ENCODE assay signal across 8 cellular contexts in genomic region chr9:6024035-6024554, GRCh38. TPM values are rescaled to one million over a fixed set of nuclear protein-coding genes. Genes with fewer than 3 reads are reported as not detected.
DNase-seq lines count a peak whose midpoint lies in the region; ATAC-seq and TF ChIP-seq lines count a peak whose summit lies in the region.

No MANE protein-coding gene starts in this region.

- TF ChIP-seq POLR2A in gastroesophageal sphincter (IDR thresholded peaks at IDR 0.05) (no peak), stomach (IDR thresholded peaks at IDR 0.05) (no peak)

- no peaks in the 10 kb centered on the region for H3K36me3 Mint-ChIP-seq in CD14-positive monocyte

- H3K4me3 ChIP-seq in GM12875 (ENCODE audit: low read depth, low read length): no peak overlapping the region
- no peak overlapping the region for H3K4me3 ChIP-seq in gastroesophageal sphincter
- H3K4me3 ChIP-seq in stomach: no peak overlapping the region

- peaks cover 6% of the 10 kb centered on the region for H3K27me3 ChIP-seq in gastroesophageal sphincter
- no peaks in the 10 kb centered on the region for H3K27me3 ChIP-seq in stomach

- H3K27ac ChIP-seq in gastroesophageal sphincter: no peak overlapping the region
- H3K27ac ChIP-seq in stomach: no peak overlapping the region

- WGBS in gastroesophageal sphincter (ENCODE audit: low coverage in 1 of 2), 2 donors: 41 to 43% methylated on average over 4 of the region's 4 CpGs
- WGBS in stomach, 5 donors: 28 to 40% (median 30%) methylated on average over 4 of the region's 4 CpGs

- intact Hi-C loops in CD14-positive monocyte (cut with micrococcal nuclease): no loop called here
- intact Hi-C loops in stomach (cut with DNase I; ENCODE audit: low total_unique reads): no loop called here

- no peaks in the 10 kb centered on the region for H3K9me3 ChIP-seq in gastroesophageal sphincter
- no peaks in the 10 kb centered on the region for H3K9me3 ChIP-seq in stomach

- H3K4me1 ChIP-seq in gastroesophageal sphincter (no peaks in the 10 kb centered on the region), stomach (no peaks in the 10 kb centered on the region)

- H3K36me3 ChIP-seq in gastroesophageal sphincter (no peaks in the 10 kb centered on the region), stomach (no peaks in the 10 kb centered on the region)

- peaks cover 0 to 11% (median 5%) of the 10 kb centered on the region in 3 donors for H3K27me3 Mint-ChIP-seq in CD14-positive monocyte (ENCODE audit: low read depth in 3 of 3)

- TF ChIP-seq CTCF in CD14-positive monocyte (IDR thresholded peaks at IDR 0.05) (peak; percentile 77), GM12875 (IDR thresholded peaks at IDR 0.05; ENCODE audit: borderline replicate concordance, insufficient read depth, low read depth, low read length) (peak; percentile 57), gastroesophageal sphincter (IDR thresholded peaks at IDR 0.05) (peak; percentile 20 to 39 (median 34)), stomach (IDR thresholded peaks at IDR 0.05) (peak in 5 of 7 experiments; percentile 25 to 64 (median 46))

- peaks cover 5% of the 10 kb centered on the region for H3K4me1 Mint-ChIP-seq in CD14-positive monocyte

- no peak for DNase-seq in CD14-positive monocyte (ENCODE audit: low spot score)
- DNase-seq in T-helper 2 cell: peak in 3 of 5 experiments; percentile 10 to 54 (median 16)
- no peak for DNase-seq in stomach
- no peak for DNase-seq in AG08395 (ENCODE audit: low spot score)
- DNase-seq in ureter (ENCODE audit: low spot score): no peak

- peak; percentile 85 for ATAC-seq in HG03354 (IDR thresholded peaks at IDR 0.05; ENCODE audit: poor library complexity, severe bottlenecking, unreplicated experiment)
- no peak for ATAC-seq in gastroesophageal sphincter

- TF ChIP-seq EP300 in gastroesophageal sphincter (IDR thresholded peaks at IDR 0.05) (no peak), stomach (IDR thresholded peaks at IDR 0.05) (no peak)

- H3K4me3 Mint-ChIP-seq in CD14-positive monocyte: peak overlapping the region; percentile 73 to 89

- peak overlapping the region in 1 of 7 donors; percentile 43 for H3K27ac Mint-ChIP-seq in CD14-positive monocyte

- H3K9me3 Mint-ChIP-seq in CD14-positive monocyte: peaks cover 0 to 5% (median 2%) of the 10 kb centered on the region in 7 donors

RNA-seq across cellular contexts. Expression of gene RANBP6, which starts 8.7 kb away (rescaled TPM):
- 10 to 100 TPM; 15.7 to 16.0 TPM for polyA plus RNA-seq in CD14-positive monocyte
- total RNA-seq in gastroesophageal sphincter: 10 to 100 TPM; 14.8 to 20.2 (median 17.6) TPM
- total RNA-seq in stomach: 10 to 100 TPM in 3 of 5 donors, 1 to 10 TPM in 2; 1.7 to 34.8 (median 11.6) TPM
- 1 to 10 TPM; 3.7 to 7.1 (median 3.7) TPM for polyA plus RNA-seq in stomach
- 14.7 TPM for total RNA-seq in ureter

Comparison
In these comparisons a context has a peak if more than half of its experiments do, and no peak if none do; other contexts are left out.
1. DNase-seq: peak in T-helper 2 cell (3 of 5); none in CD14-positive monocyte (single experiment), stomach (single experiment), AG08395 (single experiment) and ureter (single experiment).
2. Peak in every context shown above with its lines, with median percentiles within 50 percentile points of each other: CTCF ChIP-seq.